29 cellular contexts compared by ENCODE assay signal in genomic region chr6:139730340-139730974, GRCh38.
DNase-seq lines count a peak whose midpoint lies in the region; ATAC-seq, FAIRE-seq and TF ChIP-seq lines count a peak whose summit lies in the region.
"Had no signal": no experiment of that assay in that cellular context is flagged by ENCODE, and none has a peak within 500 bp of the region (broad histone marks: within the 10 kb centered on the region; RNA-seq: fewer than 3 reads in every experiment).

No MANE protein-coding gene starts in this region.

- 87% methylated on average over 2 of the region's 2 CpGs; no CpG with 5 or more reads in 1 of the 2 experiments for WGBS in H1 (ENCODE audit: extremely low coverage in 1 of 2, insufficient coverage in 1 of 2, insufficient read length in 1 of 2, insufficient replicate concordance in 2 of 2, low coverage in 1 of 2, low lambda C conversion rate in 2 of 2, missing lambda C conversion rate in 1 of 2), 2 experiments

- CTCF ChIA-PET in H1 (lab: Charles Lee; ENCODE audit: partially characterized antibody), result no interaction called here

- no peak for TF ChIP-seq RAD21 in H1 (IDR thresholded peaks at IDR 0.05 in 1 of 2, conservative IDR thresholded peaks at IDR 0.05 in 1 of 2; ENCODE audit: low read depth in 2 of 2, low read length in 2 of 2)

- no peaks in the 10 kb centered on the region for H3K79me1 ChIP-seq in H1 (ENCODE audit: low read depth, low read length)

- no peak overlapping the region for H3K9ac ChIP-seq in H1 (replicated peaks in 1 of 4; ENCODE audit: extremely low read depth in 1 of 4, low read depth in 3 of 4, low read length in 3 of 4)
- no peak overlapping the region for H3K9ac ChIP-seq in parathyroid adenoma
- H3K9ac ChIP-seq: GM23248 had no signal

- H3K4me3 ChIP-seq in H1 (ENCODE audit: extremely low read depth in 1 of 4, insufficient read depth in 2 of 4, low read depth in 3 of 4, low read length in 4 of 4), result no peak overlapping the region
- no peak overlapping the region for H3K4me3 ChIP-seq in parathyroid adenoma (ENCODE audit: low read depth, low read length)
- H3K4me3 ChIP-seq: GM23248, HAP-1, MG63, PC-9, SJSA1 had no signal

- no peak overlapping the region for H3K18ac ChIP-seq in H1 (ENCODE audit: extremely low read depth, low read length)

- H2BK15ac ChIP-seq in H1 (ENCODE audit: low read length), result no peak overlapping the region

- no peak for TF ChIP-seq EP300 in H1 (IDR thresholded peaks at IDR 0.05; ENCODE audit: borderline replicate concordance in 1 of 2, low read depth in 2 of 2, low read length in 2 of 2)

- H4K5ac ChIP-seq in H1 (ENCODE audit: insufficient read length, low read depth, low read length), result no peak overlapping the region

- H4K8ac ChIP-seq in H1 (ENCODE audit: extremely low read depth, insufficient read depth, low read length), result no peak overlapping the region

- H3K23ac ChIP-seq in H1 (ENCODE audit: insufficient read length), result no peak overlapping the region

- H2AK5ac ChIP-seq in H1 (ENCODE audit: low read depth, low read length), result no peak overlapping the region

- no peak overlapping the region for H2BK120ac ChIP-seq in H1 (replicated peaks; ENCODE audit: low read depth, low read length)

- H2AFZ ChIP-seq in H1 (ENCODE audit: low read length) (0 out of 2 replicates have a peak overlapping the region, but pooled peaks have one; percentile 51), parathyroid adenoma (peak overlapping the region; percentile 35)
- H2AFZ ChIP-seq: GM23248, PC-9 had no signal

- H3K23me2 ChIP-seq in H1 (ENCODE audit: low read depth, low read length), result no peaks in the 10 kb centered on the region

- no peak overlapping the region for H2BK5ac ChIP-seq in H1 (ENCODE audit: low read depth, low read length)

- H3K27ac ChIP-seq in H1 (ENCODE audit: low read depth, low read length) (no peak overlapping the region), parathyroid adenoma (no peak overlapping the region)
- H3K27ac ChIP-seq: C4-2B, GM23248, PC-9, SJSA1 had no signal

- no peaks in the 10 kb centered on the region for H3K27me3 ChIP-seq in H1 (replicated peaks in 1 of 4; ENCODE audit: control insufficient read depth in 3 of 4, extremely low read depth in 1 of 4, insufficient read depth in 3 of 4, low read length in 3 of 4)
- no peaks in the 10 kb centered on the region for H3K27me3 ChIP-seq in parathyroid adenoma (ENCODE audit: control insufficient read depth, insufficient read depth, low read length)
- H3K27me3 ChIP-seq: MG63, SJSA1 had no signal

- H2BK20ac ChIP-seq in H1 (ENCODE audit: low read length), result no peak overlapping the region

- H3K4me2 ChIP-seq in H1 (ENCODE audit: insufficient read depth in 1 of 2, low read depth in 2 of 2, low read length in 2 of 2) (no peak overlapping the region), parathyroid adenoma (ENCODE audit: low read length) (no peak overlapping the region)
- H3K4me2 ChIP-seq: PC-9 had no signal

- H3K36me3 ChIP-seq in H1 (ENCODE audit: control insufficient read depth in 2 of 4, insufficient read depth in 4 of 4, low read length in 3 of 4) (no peaks in the 10 kb centered on the region), parathyroid adenoma (ENCODE audit: control insufficient read depth, insufficient read depth, low read length) (no peaks in the 10 kb centered on the region)
- H3K36me3 ChIP-seq: HAP-1, MG63, SJSA1 had no signal

- H3K9me3 ChIP-seq in H1 (ENCODE audit: insufficient read depth in 2 of 2, low read depth in 1 of 2, low read length in 1 of 2), result peaks cover 0 to 4% of the 10 kb centered on the region in 2 experiments; a peak in 1 of 4 replicates
- H3K9me3 ChIP-seq in parathyroid adenoma (ENCODE audit: control insufficient read depth, low read length), result no peaks in the 10 kb centered on the region
- H3K9me3 ChIP-seq: HAP-1, MG63, SJSA1 had no signal

- no peak overlapping the region for H3K14ac ChIP-seq in H1 (ENCODE audit: insufficient read length)

- no peaks in the 10 kb centered on the region for H4K20me1 ChIP-seq in H1 (replicated peaks in 1 of 2; ENCODE audit: control insufficient read depth in 1 of 2, insufficient read depth in 2 of 2, low read length in 2 of 2)

- no peaks in the 10 kb centered on the region for H3K79me2 ChIP-seq in H1 (ENCODE audit: control insufficient read depth in 1 of 2, insufficient read depth in 2 of 2, low read length in 2 of 2)
- no peaks in the 10 kb centered on the region for H3K79me2 ChIP-seq in parathyroid adenoma

- H4K91ac ChIP-seq in H1 (replicated peaks; ENCODE audit: insufficient read length, low read length), result no peak overlapping the region

- H3K4ac ChIP-seq in H1 (replicated peaks; ENCODE audit: insufficient read length, low read depth, low read length), result no peak overlapping the region

- DNase-seq in H1 (ENCODE audit: low read depth in 1 of 2, low spot score in 2 of 2) (no peak), GM12892 (ENCODE audit: insufficient read length) (no peak), NCI-H1930 (lab: John Stamatoyannopoulos, UW) (no peak), posterior cingulate gyrus (no peak)
- DNase-seq: CD8-positive, alpha-beta memory T cell; DMS 273 treated with DMSO at 0.1 percent for 48 hours; DMS79 treated with DMSO at 0.1 percent for 48 hours; GF-D8; GM23248; HFFc6; KBM-7; MG63; NCI-H1048; NCI-H1417; NCI-H1694; NCI-H2081; NCI-H2227 treated with DMSO at 0.1 percent for 48 hours; NCI-H526 treated with DMSO at 0.1 percent for 48 hours; Right ventricle myocardium superior; RPMI8226; T-cell had no signal

- intact Hi-C loops in posterior cingulate gyrus (cut with DNase I), result no loop called here

- no peak overlapping the region for H3K56ac ChIP-seq in H1 (replicated peaks; ENCODE audit: insufficient read length, low read depth, low read length)

- peak; percentile 51 for ATAC-seq in GM19351 (IDR thresholded peaks at IDR 0.05; ENCODE audit: unreplicated experiment)
- peak; percentile 44 for ATAC-seq in HG02884 (IDR thresholded peaks at IDR 0.05; ENCODE audit: unreplicated experiment)
- ATAC-seq: T-cell had no signal

- H2BK12ac ChIP-seq in H1 (ENCODE audit: low read depth, low read length), result no peak overlapping the region

- no peak for TF ChIP-seq CTCF in H1 (IDR thresholded peaks at IDR 0.05; ENCODE audit: control extremely low read depth in 1 of 3, insufficient read depth in 1 of 3, low read depth in 1 of 3, low read length in 3 of 3)
- no peak for TF ChIP-seq CTCF in parathyroid adenoma (IDR thresholded peaks at IDR 0.05)

- TF ChIP-seq POLR2A in H1 (IDR thresholded peaks at IDR 0.05; ENCODE audit: control extremely low read depth in 1 of 2, low read depth in 2 of 2, low read length in 2 of 2) (no peak), GM12892 (IDR thresholded peaks at IDR 0.05; ENCODE audit: low read depth, low read length) (no peak)

- POLR2A ChIA-PET in H1 (lab: Charles Lee; ENCODE audit: partially characterized antibody), result no interaction called here

- FAIRE-seq in H1 (lab: Jason Lieb, UNC) (no peak), GM12892 (lab: Jason Lieb, UNC) (no peak)
- FAIRE-seq: HTR-8/SVneo had no signal

- H3K4me1 ChIP-seq in H1 (replicated peaks in 1 of 4; ENCODE audit: control insufficient read depth in 3 of 4, insufficient read depth in 4 of 4, low read length in 3 of 4) (no peaks in the 10 kb centered on the region), parathyroid adenoma (no peaks in the 10 kb centered on the region)

TF ChIP-seq in H1, 55 proteins besides CTCF, POLR2A, EP300 and RAD21:
- TF ChIP-seq KDM1A (IDR thresholded peaks at IDR 0.05; ENCODE audit: borderline replicate concordance, low read length) (no peak), GTF2F1 (IDR thresholded peaks at IDR 0.05; ENCODE audit: borderline replicate concordance, low read depth, low read length) (no peak)
TF ChIP-seq in H1: peak in this region for 0.
